Comparison of ENCODE assay signal across 26 cellular contexts in the genomic region with DNA sequence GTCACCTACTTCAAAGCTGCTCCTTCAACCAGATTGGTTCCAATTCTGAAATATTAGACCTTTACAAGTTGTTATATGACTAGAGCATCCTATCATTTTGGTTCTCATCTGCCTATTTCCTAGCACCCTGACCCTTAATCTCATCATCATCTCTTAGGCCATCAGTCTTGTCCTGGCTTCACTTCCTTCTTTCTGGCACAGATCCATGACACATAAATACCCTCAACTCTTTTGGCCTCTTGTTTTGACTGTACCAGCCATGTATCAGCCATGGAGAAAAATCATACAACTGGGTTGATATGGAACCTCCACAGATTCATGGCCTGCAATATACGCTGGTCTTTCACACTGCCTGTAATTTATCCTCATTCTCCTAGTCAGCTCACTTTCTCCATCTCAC.
"Had no signal": no experiment of that assay in that cellular context is flagged by ENCODE, and none has a peak within 500 bp of the region (broad histone marks: within the 10 kb centered on the region; RNA-seq: fewer than 3 reads in every experiment).

No MANE protein-coding gene starts in this region.

- H3K27ac Mint-ChIP-seq: dendritic cell treated with granulocyte-macrophage colony-stimulating factor and Interleukin-4, amounts not matched to agents 40 ng/mL and 50 ng/mL, for 4 days; effector memory CD8-positive, alpha-beta T cell; endodermal cell; mesothelial cell of epicardium; naive B cell; naive thymus-derived CD8-positive, alpha-beta T cell had no signal

- FAIRE-seq: endometrium, islet of Langerhans, keratinocyte had no signal

- H3K9me3 ChIP-seq: gastrocnemius medialis, mucosa of descending colon had no signal

- H3K4me3 ChIP-seq: esophagus squamous epithelium, gastrocnemius medialis, heart right ventricle, left lung, lower lobe of right lung, mucosa of descending colon had no signal

- H3K4me1 ChIP-seq: esophagus squamous epithelium, gastrocnemius medialis, heart right ventricle, left lung, lower lobe of right lung had no signal

- H3K36me3 Mint-ChIP-seq: naive B cell had no signal

- H3K27me3 ChIP-seq: esophagus squamous epithelium, gastrocnemius medialis, heart right ventricle, left lung had no signal

- H3K4me1 Mint-ChIP-seq: endodermal cell; mesothelial cell of epicardium; naive B cell; naive thymus-derived CD8-positive, alpha-beta T cell had no signal

- DNase-seq: cortex of kidney; effector CD8-positive, alpha-beta T cell; effector memory CD8-positive, alpha-beta T cell; endodermal cell; esophagus squamous epithelium; foreskin fibroblast; foreskin melanocyte; gastrocnemius medialis; glutamatergic neuron; heart right ventricle; hippocampal formation; left cardiac atrium; left lung; left ventricle myocardium superior; lower lobe of right lung; mesenchymal stem cell; mucosa of descending colon; naive B cell; naive thymus-derived CD8-positive, alpha-beta T cell had no signal

- H3K27ac ChIP-seq: epithelial cell of prostate, esophagus squamous epithelium, gastrocnemius medialis, heart right ventricle, left lung, lower lobe of right lung had no signal

- H3K36me3 ChIP-seq: esophagus squamous epithelium, gastrocnemius medialis, heart right ventricle, left lung, lower lobe of right lung had no signal

- H3K27me3 Mint-ChIP-seq: dendritic cell treated with granulocyte-macrophage colony-stimulating factor and Interleukin-4, amounts not matched to agents 40 ng/mL and 50 ng/mL, for 4 days had no signal

- H3K4me3 Mint-ChIP-seq: dendritic cell treated with granulocyte-macrophage colony-stimulating factor and Interleukin-4, amounts not matched to agents 40 ng/mL and 50 ng/mL, for 4 days; effector memory CD8-positive, alpha-beta T cell; endodermal cell; mesothelial cell of epicardium; naive B cell; naive thymus-derived CD8-positive, alpha-beta T cell had no signal

- ATAC-seq: effector memory CD8-positive, alpha-beta T cell; esophagus mucosa; gastrocnemius medialis; heart right ventricle; left cardiac atrium; left lung; left ventricle myocardium superior; lower lobe of right lung; mucosa of descending colon; naive thymus-derived CD8-positive, alpha-beta T cell had no signal
